Comparison of ENCODE assay signal across 8 cellular contexts in the genomic region with DNA sequence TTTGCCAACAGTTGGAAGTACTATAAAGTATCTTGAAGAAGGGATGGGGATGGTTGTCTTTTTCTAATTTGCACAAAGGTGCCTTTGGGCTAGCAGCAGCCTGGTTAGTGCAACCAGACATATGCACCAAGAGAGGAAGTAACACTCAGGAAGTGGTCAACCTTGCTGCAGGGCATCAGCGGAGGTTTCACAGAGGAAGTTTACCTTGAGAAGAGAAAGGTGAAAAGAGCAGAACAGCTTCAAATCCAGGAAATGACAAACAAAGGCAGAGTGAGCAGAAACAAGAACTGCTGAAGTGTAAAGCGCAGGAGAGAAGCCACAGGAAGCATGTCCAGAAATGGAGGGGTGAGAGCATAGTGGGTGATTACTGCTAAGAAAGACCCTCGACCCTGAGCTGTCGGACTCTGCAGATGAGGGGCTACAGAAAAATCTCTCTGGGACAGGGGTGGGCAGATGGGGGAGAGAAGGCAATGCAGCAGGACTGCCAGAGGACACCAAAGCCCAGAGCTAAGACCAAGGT.
DNase-seq lines count a peak whose midpoint lies in the region; ATAC-seq and TF ChIP-seq lines count a peak whose summit lies in the region.

No MANE protein-coding gene starts in this region.

- TF ChIP-seq CTCF in GM10266 (IDR thresholded peaks at IDR 0.05; ENCODE audit: control insufficient read depth, insufficient read depth, low read depth, missing control alignments), result no peak

- peaks cover 64 to 89% of the 10 kb centered on the region in 2 donors for H3K4me1 Mint-ChIP-seq in stimulated activated naive B cell treated with anti-CD40 and anti-IgM and Interleukin-4, amounts not matched to agents 10 μg/mL and 1 μg/mL and 100 μg/mL, for 72 hours

- H3K27ac Mint-ChIP-seq in stimulated activated naive B cell treated with anti-CD40 and anti-IgM and Interleukin-4, amounts not matched to agents 10 μg/mL and 1 μg/mL and 100 μg/mL, for 72 hours, result peak overlapping the region; percentile 69

- H3K4me3 Mint-ChIP-seq in stimulated activated naive B cell treated with anti-CD40 and anti-IgM and Interleukin-4, amounts not matched to agents 10 μg/mL and 1 μg/mL and 100 μg/mL, for 72 hours, result peak overlapping the region; percentile 53 to 75

- H3K27me3 Mint-ChIP-seq in stimulated activated naive B cell treated with anti-CD40 and anti-IgM and Interleukin-4, amounts not matched to agents 10 μg/mL and 1 μg/mL and 100 μg/mL, for 72 hours, result no peaks in the 10 kb centered on the region

- peaks cover 3 to 4% of the 10 kb centered on the region in 2 donors for H3K9me3 Mint-ChIP-seq in stimulated activated naive B cell treated with anti-CD40 and anti-IgM and Interleukin-4, amounts not matched to agents 10 μg/mL and 1 μg/mL and 100 μg/mL, for 72 hours

- H3K36me3 Mint-ChIP-seq in stimulated activated naive B cell treated with anti-CD40 and anti-IgM and Interleukin-4, amounts not matched to agents 10 μg/mL and 1 μg/mL and 100 μg/mL, for 72 hours, result peaks cover 29 to 46% of the 10 kb centered on the region in 2 donors

- ATAC-seq in GM21576 (IDR thresholded peaks at IDR 0.05; ENCODE audit: unreplicated experiment), result peak; percentile 63
- peak; percentile 79 to 80 for ATAC-seq in stimulated activated naive B cell treated with anti-CD40 and anti-IgM and Interleukin-4, amounts not matched to agents 10 μg/mL and 1 μg/mL and 100 μg/mL, for 72 hours (replicated peaks)

- DNase-seq in GM10266 (ENCODE audit: extremely low spot score), result peak; percentile 63
- DNase-seq in KG1 (lab: John Stamatoyannopoulos, UW), result peak; percentile 42
- DNase-seq in activated CD4-positive, alpha-beta T cell treated with anti-CD3 and anti-CD28 coated beads, Interleukin-2, amount 50 U/mL, for 1 hour, result peak; percentile 49
- DNase-seq in germinal center (ENCODE audit: low spot score), result peak; percentile 78
- peak; percentile 80 for DNase-seq in stimulated activated naive B cell treated with anti-CD40 and anti-IgM and Interleukin-4, amounts not matched to agents 10 μg/mL and 1 μg/mL and 100 μg/mL, for 72 hours
- no peak for DNase-seq in middle frontal gyrus (ENCODE audit: extremely low spot score, low spot score)
- no peak for DNase-seq in COLO668 (lab: John Stamatoyannopoulos, UW; ENCODE audit: unreplicated experiment)

Comparison
In these comparisons a context has a peak if more than half of its experiments do, and no peak if none do; other contexts are left out.
1. DNase-seq: peak in GM10266 (single experiment), KG1 (single experiment), activated CD4-positive, alpha-beta T cell treated with anti-CD3 and anti-CD28 coated beads, Interleukin-2, amount 50 U/mL, for 1 hour (single experiment), germinal center (single experiment) and stimulated activated naive B cell treated with anti-CD40 and anti-IgM and Interleukin-4, amounts not matched to agents 10 μg/mL and 1 μg/mL and 100 μg/mL, for 72 hours (single experiment); none in middle frontal gyrus (single experiment) and COLO668 (single experiment).